In the genomic region with DNA sequence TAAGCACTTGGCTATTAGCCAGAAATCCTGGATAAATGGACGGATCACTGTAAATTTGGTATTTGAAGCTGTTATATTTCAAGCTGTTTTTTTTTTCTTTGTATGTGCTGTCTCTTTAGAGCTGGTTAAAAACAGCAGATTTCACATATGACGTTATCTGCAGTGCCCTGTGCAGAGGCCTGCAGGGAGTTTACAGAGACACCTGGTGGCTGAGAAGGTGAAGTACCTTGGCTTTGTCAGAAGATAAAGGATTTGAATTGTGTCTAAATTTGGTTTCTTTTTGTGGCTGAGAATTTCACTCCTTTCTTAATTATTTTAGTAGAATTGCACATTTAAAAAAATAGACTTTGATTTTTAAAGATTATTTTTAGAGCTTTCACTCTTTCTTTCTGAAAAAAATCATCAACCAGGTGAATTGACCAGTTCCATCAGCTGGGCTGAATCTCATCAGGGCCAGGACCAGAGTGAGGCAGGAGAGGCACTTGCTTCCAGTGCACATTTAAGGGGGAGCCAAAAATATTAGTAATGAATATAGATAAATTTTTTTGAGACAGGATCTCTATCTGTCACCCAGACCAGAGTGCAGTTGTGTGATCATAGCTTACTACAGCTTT, we compare ENCODE assay signal across 1 cellular context.
TF ChIP-seq lines count a peak whose summit lies in the region.

No MANE protein-coding gene starts in this region.

TF ChIP-seq in GM12878, 131 proteins besides CTCF, POLR2A, EP300 and RAD21 (continued from another document):
- TF ChIP-seq, protein P1, sequence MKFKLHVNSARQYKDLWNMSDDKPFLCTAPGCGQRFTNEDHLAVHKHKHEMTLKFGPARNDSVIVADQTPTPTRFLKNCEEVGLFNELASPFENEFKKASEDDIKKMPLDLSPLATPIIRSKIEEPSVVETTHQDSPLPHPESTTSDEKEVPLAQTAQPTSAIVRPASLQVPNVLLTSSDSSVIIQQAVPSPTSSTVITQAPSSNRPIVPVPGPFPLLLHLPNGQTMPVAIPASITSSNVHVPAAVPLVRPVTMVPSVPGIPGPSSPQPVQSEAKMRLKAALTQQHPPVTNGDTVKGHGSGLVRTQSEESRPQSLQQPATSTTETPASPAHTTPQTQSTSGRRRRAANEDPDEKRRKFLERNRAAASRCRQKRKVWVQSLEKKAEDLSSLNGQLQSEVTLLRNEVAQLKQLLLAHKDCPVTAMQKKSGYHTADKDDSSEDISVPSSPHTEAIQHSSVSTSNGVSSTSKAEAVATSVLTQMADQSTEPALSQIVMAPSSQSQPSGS (IDR thresholded peaks at IDR 0.05; ENCODE audit: low read length), result peak; percentile 98
- TF ChIP-seq BCL11A (IDR thresholded peaks at IDR 0.05; ENCODE audit: low read depth, low read length), result no peak
- TF ChIP-seq EZH2 (IDR thresholded peaks at IDR 0.05; ENCODE audit: borderline replicate concordance, control insufficient read depth, low read depth, low read length), result no peak
- peak; percentile 23; the same call in 1 of the 3 replicates for TF ChIP-seq POU2F2 (IDR thresholded peaks at IDR 0.05; ENCODE audit: borderline replicate concordance, low read depth, low read length)
- no peak for TF ChIP-seq ZZZ3 (IDR thresholded peaks at IDR 0.05; ENCODE audit: control insufficient read depth, insufficient read length, low read depth)
- peak; percentile 29; the same call in 1 of the 2 replicates for TF ChIP-seq RB1 (IDR thresholded peaks at IDR 0.05; ENCODE audit: borderline replicate concordance)
- TF ChIP-seq CREB1 (IDR thresholded peaks at IDR 0.05; ENCODE audit: low read depth), result peak; percentile 61
- no peak for TF ChIP-seq PRDM15 (CRISPR knock-in tag; IDR thresholded peaks at IDR 0.05)
- TF ChIP-seq SMC3 (IDR thresholded peaks at IDR 0.05; ENCODE audit: borderline replicate concordance, low read length), result peak; percentile 97
- no peak for TF ChIP-seq MYC (IDR thresholded peaks at IDR 0.05; ENCODE audit: insufficient read depth, insufficient read length, insufficient replicate concordance, low read length, severe bottlenecking)
- TF ChIP-seq NFXL1 (IDR thresholded peaks at IDR 0.05; ENCODE audit: borderline replicate concordance), result no peak
- TF ChIP-seq ATF7 (IDR thresholded peaks at IDR 0.05; ENCODE audit: low read depth), result peak; percentile 99
- TF ChIP-seq, protein P2, sequence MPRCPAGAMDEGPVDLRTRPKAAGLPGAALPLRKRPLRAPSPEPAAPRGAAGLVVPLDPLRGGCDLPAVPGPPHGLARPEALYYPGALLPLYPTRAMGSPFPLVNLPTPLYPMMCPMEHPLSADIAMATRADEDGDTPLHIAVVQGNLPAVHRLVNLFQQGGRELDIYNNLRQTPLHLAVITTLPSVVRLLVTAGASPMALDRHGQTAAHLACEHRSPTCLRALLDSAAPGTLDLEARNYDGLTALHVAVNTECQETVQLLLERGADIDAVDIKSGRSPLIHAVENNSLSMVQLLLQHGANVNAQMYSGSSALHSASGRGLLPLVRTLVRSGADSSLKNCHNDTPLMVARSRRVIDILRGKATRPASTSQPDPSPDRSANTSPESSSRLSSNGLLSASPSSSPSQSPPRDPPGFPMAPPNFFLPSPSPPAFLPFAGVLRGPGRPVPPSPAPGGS (IDR thresholded peaks at IDR 0.05; ENCODE audit: borderline replicate concordance, insufficient read depth, low read depth, low read length, poor library complexity, severe bottlenecking), result no peak
- TF ChIP-seq MEF2B (IDR thresholded peaks at IDR 0.05; ENCODE audit: partially characterized antibody, poor library complexity, severe bottlenecking), result peak; percentile 56
- peak; percentile 77 for TF ChIP-seq FOXM1 (IDR thresholded peaks at IDR 0.05; ENCODE audit: low read depth, low read length)
- peak; percentile 57 for TF ChIP-seq YY1 (IDR thresholded peaks at IDR 0.05; ENCODE audit: low read depth, low read length)
- TF ChIP-seq NBN (IDR thresholded peaks at IDR 0.05), result 0 out of 2 replicates have a peak, but pooled peaks have one; percentile 25
- TF ChIP-seq SP1 (IDR thresholded peaks at IDR 0.05; ENCODE audit: low read depth, low read length), result no peak
- TF ChIP-seq POLR2AphosphoS5 (IDR thresholded peaks at IDR 0.05; ENCODE audit: low read length), result no peak
- no peak for TF ChIP-seq ZNF207 (IDR thresholded peaks at IDR 0.05; ENCODE audit: borderline replicate concordance)
- TF ChIP-seq CBX5 (IDR thresholded peaks at IDR 0.05; ENCODE audit: low read depth), result 0 out of 2 replicates have a peak, but pooled peaks have one; percentile 30
- no peak for TF ChIP-seq PAX8 (IDR thresholded peaks at IDR 0.05)
- TF ChIP-seq, protein P3, sequence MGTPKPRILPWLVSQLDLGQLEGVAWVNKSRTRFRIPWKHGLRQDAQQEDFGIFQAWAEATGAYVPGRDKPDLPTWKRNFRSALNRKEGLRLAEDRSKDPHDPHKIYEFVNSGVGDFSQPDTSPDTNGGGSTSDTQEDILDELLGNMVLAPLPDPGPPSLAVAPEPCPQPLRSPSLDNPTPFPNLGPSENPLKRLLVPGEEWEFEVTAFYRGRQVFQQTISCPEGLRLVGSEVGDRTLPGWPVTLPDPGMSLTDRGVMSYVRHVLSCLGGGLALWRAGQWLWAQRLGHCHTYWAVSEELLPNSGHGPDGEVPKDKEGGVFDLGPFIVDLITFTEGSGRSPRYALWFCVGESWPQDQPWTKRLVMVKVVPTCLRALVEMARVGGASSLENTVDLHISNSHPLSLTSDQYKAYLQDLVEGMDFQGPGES (IDR thresholded peaks at IDR 0.05), result no peak
- TF ChIP-seq EGR1 (IDR thresholded peaks at IDR 0.05; ENCODE audit: borderline replicate concordance in 1 of 2, low read depth in 2 of 2, low read length in 2 of 2), result no peak
- no peak for TF ChIP-seq MEF2A (IDR thresholded peaks at IDR 0.05; ENCODE audit: insufficient read depth, low read depth, low read length)
- TF ChIP-seq USF1 (IDR thresholded peaks at IDR 0.05; ENCODE audit: borderline replicate concordance, extremely low read length, insufficient read depth, low read depth, low read length), result no peak
- no peak for TF ChIP-seq SREBF1 (IDR thresholded peaks at IDR 0.05; ENCODE audit: low read length)
- TF ChIP-seq ZNF622 (IDR thresholded peaks at IDR 0.05), result no peak
- TF ChIP-seq IKZF2 (IDR thresholded peaks at IDR 0.05), result no peak
- TF ChIP-seq USF2 (IDR thresholded peaks at IDR 0.05; ENCODE audit: borderline replicate concordance, low read depth, low read length), result no peak
- TF ChIP-seq, protein P4, sequence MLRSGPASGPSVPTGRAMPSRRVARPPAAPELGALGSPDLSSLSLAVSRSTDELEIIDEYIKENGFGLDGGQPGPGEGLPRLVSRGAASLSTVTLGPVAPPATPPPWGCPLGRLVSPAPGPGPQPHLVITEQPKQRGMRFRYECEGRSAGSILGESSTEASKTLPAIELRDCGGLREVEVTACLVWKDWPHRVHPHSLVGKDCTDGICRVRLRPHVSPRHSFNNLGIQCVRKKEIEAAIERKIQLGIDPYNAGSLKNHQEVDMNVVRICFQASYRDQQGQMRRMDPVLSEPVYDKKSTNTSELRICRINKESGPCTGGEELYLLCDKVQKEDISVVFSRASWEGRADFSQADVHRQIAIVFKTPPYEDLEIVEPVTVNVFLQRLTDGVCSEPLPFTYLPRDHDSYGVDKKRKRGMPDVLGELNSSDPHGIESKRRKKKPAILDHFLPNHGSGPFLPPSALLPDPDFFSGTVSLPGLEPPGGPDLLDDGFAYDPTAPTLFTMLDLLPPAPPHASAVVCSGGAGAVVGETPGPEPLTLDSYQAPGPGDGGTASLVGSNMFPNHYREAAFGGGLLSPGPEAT (IDR thresholded peaks at IDR 0.05; ENCODE audit: low read depth), result 0 out of 2 replicates have a peak, but pooled peaks have one; percentile 17
- TF ChIP-seq RELA (IDR thresholded peaks at IDR 0.05; ENCODE audit: borderline replicate concordance, partially characterized antibody), result no peak
- TF ChIP-seq FOS (IDR thresholded peaks at IDR 0.05; ENCODE audit: borderline replicate concordance, extremely low read depth, insufficient read length), result no peak
- TF ChIP-seq, protein P5, sequence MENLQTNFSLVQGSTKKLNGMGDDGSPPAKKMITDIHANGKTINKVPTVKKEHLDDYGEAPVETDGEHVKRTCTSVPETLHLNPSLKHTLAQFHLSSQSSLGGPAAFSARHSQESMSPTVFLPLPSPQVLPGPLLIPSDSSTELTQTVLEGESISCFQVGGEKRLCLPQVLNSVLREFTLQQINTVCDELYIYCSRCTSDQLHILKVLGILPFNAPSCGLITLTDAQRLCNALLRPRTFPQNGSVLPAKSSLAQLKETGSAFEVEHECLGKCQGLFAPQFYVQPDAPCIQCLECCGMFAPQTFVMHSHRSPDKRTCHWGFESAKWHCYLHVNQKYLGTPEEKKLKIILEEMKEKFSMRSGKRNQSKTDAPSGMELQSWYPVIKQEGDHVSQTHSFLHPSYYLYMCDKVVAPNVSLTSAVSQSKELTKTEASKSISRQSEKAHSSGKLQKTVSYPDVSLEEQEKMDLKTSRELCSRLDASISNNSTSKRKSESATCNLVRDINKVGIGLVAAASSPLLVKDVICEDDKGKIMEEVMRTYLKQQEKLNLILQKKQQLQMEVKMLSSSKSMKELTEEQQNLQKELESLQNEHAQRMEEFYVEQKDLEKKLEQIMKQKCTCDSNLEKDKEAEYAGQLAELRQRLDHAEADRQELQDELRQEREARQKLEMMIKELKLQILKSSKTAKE (IDR thresholded peaks at IDR 0.05; ENCODE audit: low read depth, poor library complexity, severe bottlenecking), result peak; percentile 69
- peak; percentile 17; the same call in 1 of the 2 replicates for TF ChIP-seq RUNX3 (IDR thresholded peaks at IDR 0.05; ENCODE audit: low read length)
- no peak for TF ChIP-seq ZNF592 (IDR thresholded peaks at IDR 0.05)
- TF ChIP-seq CREM (IDR thresholded peaks at IDR 0.05; ENCODE audit: low read depth), result peak; percentile 45; the same call in 1 of the 2 replicates
- TF ChIP-seq SUPT20H (IDR thresholded peaks at IDR 0.05; ENCODE audit: borderline replicate concordance, control insufficient read depth, low read depth, low read length), result no peak
- TF ChIP-seq SPI1 (IDR thresholded peaks at IDR 0.05; ENCODE audit: borderline replicate concordance, insufficient read depth, low read depth, low read length), result no peak
- 0 out of 4 replicates have a peak, but pooled peaks of 1 of the 2 experiments have one; percentile 38 for TF ChIP-seq BHLHE40 (IDR thresholded peaks at IDR 0.05; ENCODE audit: borderline replicate concordance in 1 of 2, low read depth in 2 of 2, low read length in 1 of 2)
